In the genomic region with DNA sequence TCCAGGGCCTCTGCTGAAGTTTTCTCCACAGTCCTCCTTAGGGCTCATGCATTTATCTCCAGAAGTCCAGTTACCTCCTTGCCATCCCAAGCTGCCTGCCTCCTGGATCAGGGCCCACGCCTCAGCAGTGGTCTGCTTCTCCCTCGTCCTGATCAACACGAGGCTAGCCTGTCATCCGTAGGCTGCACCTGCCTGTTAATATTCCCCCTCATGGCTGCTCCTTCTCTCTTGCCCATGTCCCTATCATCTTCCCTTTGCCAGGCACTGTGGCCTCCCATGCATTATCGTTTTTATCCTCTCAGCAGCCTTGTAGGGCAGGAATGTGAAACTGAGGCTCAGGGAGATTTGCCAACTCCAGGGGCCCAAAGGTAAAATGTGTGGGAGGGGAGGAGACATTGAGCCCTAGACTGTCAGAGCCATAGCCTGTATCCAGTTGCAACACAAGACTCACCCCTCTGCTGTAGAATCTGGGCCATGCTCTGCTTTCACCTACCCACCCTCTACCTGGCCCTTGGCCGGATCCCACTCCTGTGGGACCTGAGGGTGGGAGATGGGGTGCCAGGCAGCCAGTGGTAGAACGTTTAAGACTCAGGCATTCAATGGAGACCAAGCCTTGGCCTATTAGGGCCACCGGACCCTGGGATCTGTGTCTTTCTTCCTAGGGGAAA, we compare ENCODE assay signal across 16 cellular contexts. TPM values are rescaled to one million over a fixed set of nuclear protein-coding genes. Genes with fewer than 3 reads are reported as not detected.
DNase-seq lines count a peak whose midpoint lies in the region; ATAC-seq and TF ChIP-seq lines count a peak whose summit lies in the region.
"Had no signal": no experiment of that assay in that cellular context is flagged by ENCODE, and none has a peak within 500 bp of the region (broad histone marks: within the 10 kb centered on the region; RNA-seq: fewer than 3 reads in every experiment).

No MANE protein-coding gene starts in this region.

- intact Hi-C loops in posterior vena cava (cut with DNase I) = no loop called here

- H3K4me3 Mint-ChIP-seq in activated CD8-positive, alpha-beta memory T cell treated with anti-CD3 and anti-CD28 coated beads, Interleukin-2, amount 10 ng/mL, durations not matched to agents 7 days and 5 days = no peak overlapping the region
- H3K4me3 Mint-ChIP-seq in chondrocyte (ENCODE audit: unreplicated experiment) = no peak overlapping the region
- H3K4me3 Mint-ChIP-seq in effector memory CD8-positive, alpha-beta T cell = no peak overlapping the region
- H3K4me3 Mint-ChIP-seq: activated CD4-positive, alpha-beta T cell treated with anti-CD3 and anti-CD28 coated beads, Interleukin-2, amount 10 ng/mL, durations not matched to agents 24 days and 14 days; activated naive CD8-positive, alpha-beta T cell; neural crest cell had no signal

- ATAC-seq in activated CD8-positive, alpha-beta memory T cell treated with anti-CD3 and anti-CD28 coated beads, Interleukin-2, amount 10 ng/mL, durations not matched to agents 7 days and 5 days = no peak
- ATAC-seq in HG03280 (IDR thresholded peaks at IDR 0.05; ENCODE audit: unreplicated experiment) = no peak
- no peak for ATAC-seq in effector memory CD8-positive, alpha-beta T cell (replicated peaks)
- ATAC-seq: body of pancreas, left ventricle myocardium superior had no signal

- peaks cover 9% of the 10 kb centered on the region for H3K4me1 Mint-ChIP-seq in activated CD8-positive, alpha-beta memory T cell treated with anti-CD3 and anti-CD28 coated beads, Interleukin-2, amount 10 ng/mL, durations not matched to agents 7 days and 5 days
- peaks cover 8% of the 10 kb centered on the region for H3K4me1 Mint-ChIP-seq in chondrocyte (ENCODE audit: low read depth)
- H3K4me1 Mint-ChIP-seq in effector memory CD8-positive, alpha-beta T cell (ENCODE audit: low read depth in 2 of 2) = peaks cover 8 to 15% of the 10 kb centered on the region in 2 donors

- no peaks in the 10 kb centered on the region for H3K9me3 Mint-ChIP-seq in activated CD8-positive, alpha-beta memory T cell treated with anti-CD3 and anti-CD28 coated beads, Interleukin-2, amount 10 ng/mL, durations not matched to agents 7 days and 5 days (ENCODE audit: low read depth)
- no peaks in the 10 kb centered on the region for H3K9me3 Mint-ChIP-seq in chondrocyte (ENCODE audit: low read depth)
- H3K9me3 Mint-ChIP-seq in effector memory CD8-positive, alpha-beta T cell = peaks cover 0 to 2% of the 10 kb centered on the region in 2 donors
- H3K9me3 Mint-ChIP-seq: activated CD4-positive, alpha-beta T cell treated with anti-CD3 and anti-CD28 coated beads, Interleukin-2, amount 10 ng/mL, durations not matched to agents 24 days and 14 days; neural crest cell had no signal

- no peak overlapping the region for H3K27ac Mint-ChIP-seq in activated CD8-positive, alpha-beta memory T cell treated with anti-CD3 and anti-CD28 coated beads, Interleukin-2, amount 10 ng/mL, durations not matched to agents 7 days and 5 days
- no peak overlapping the region for H3K27ac Mint-ChIP-seq in chondrocyte (ENCODE audit: unreplicated experiment)
- H3K27ac Mint-ChIP-seq in effector memory CD8-positive, alpha-beta T cell = peak overlapping the region in 1 of 2 donors; percentile 67
- H3K27ac Mint-ChIP-seq: activated CD4-positive, alpha-beta T cell treated with anti-CD3 and anti-CD28 coated beads, Interleukin-2, amount 10 ng/mL, durations not matched to agents 24 days and 14 days; activated naive CD8-positive, alpha-beta T cell had no signal

- peak; percentile 36 for DNase-seq in activated CD8-positive, alpha-beta memory T cell treated with anti-CD3 and anti-CD28 coated beads, Interleukin-2, amount 10 ng/mL, durations not matched to agents 7 days and 5 days
- no peak for DNase-seq in activated CD8-positive, alpha-beta memory T cell treated with anti-CD3 and anti-CD28 coated beads for 24 hours
- DNase-seq in GM19238 (ENCODE audit: insufficient read length, low spot score) (peak; percentile 1), chondrocyte (ENCODE audit: low spot score) (peak; percentile 41), posterior vena cava (ENCODE audit: low spot score) (peak; percentile 60), NCI-H524 (lab: John Stamatoyannopoulos, UW) (no peak)
- no peak for DNase-seq in effector memory CD8-positive, alpha-beta T cell
- DNase-seq: activated CD4-positive, alpha-beta T cell treated with anti-CD3 and anti-CD28 coated beads, Interleukin-2, amount 10 ng/mL, durations not matched to agents 24 days and 14 days; activated T-cell treated with anti-CD3 and anti-CD28 coated beads for 4 hours; left ventricle myocardium superior; stimulated activated CD4-positive, alpha-beta T cell treated with anti-CD3 and anti-CD28 coated beads, Interleukin-4, amount 100 ng/mL, for 24 hours; upper lobe of left lung had no signal

- no peak for TF ChIP-seq CTCF in chondrocyte (IDR thresholded peaks at IDR 0.05)

- peaks cover 8% of the 10 kb centered on the region for H3K27me3 Mint-ChIP-seq in activated CD8-positive, alpha-beta memory T cell treated with anti-CD3 and anti-CD28 coated beads, Interleukin-2, amount 10 ng/mL, durations not matched to agents 7 days and 5 days
- H3K27me3 Mint-ChIP-seq in chondrocyte (ENCODE audit: low read depth) = peaks cover 8% of the 10 kb centered on the region
- no peaks in the 10 kb centered on the region for H3K27me3 Mint-ChIP-seq in effector memory CD8-positive, alpha-beta T cell
- H3K27me3 Mint-ChIP-seq: activated naive CD8-positive, alpha-beta T cell had no signal

- CTCF ChIA-PET in activated CD8-positive, alpha-beta memory T cell treated with anti-CD3 and anti-CD28 coated beads, Interleukin-2, amount 10 ng/mL, durations not matched to agents 7 days and 5 days (lab: Charles Lee) = interaction anchor here (0.8 kb wide), 1 partner anchor 10 kb away, joined by 3 read pairs; no protein-coding TSS in a partner anchor

- H3K36me3 Mint-ChIP-seq in activated CD8-positive, alpha-beta memory T cell treated with anti-CD3 and anti-CD28 coated beads, Interleukin-2, amount 10 ng/mL, durations not matched to agents 7 days and 5 days = no peaks in the 10 kb centered on the region
- H3K36me3 Mint-ChIP-seq in chondrocyte (ENCODE audit: low read depth) = no peaks in the 10 kb centered on the region
- H3K36me3 Mint-ChIP-seq in effector memory CD8-positive, alpha-beta T cell (ENCODE audit: insufficient read depth) = peaks cover under 1% of the 10 kb centered on the region
- H3K36me3 Mint-ChIP-seq: activated naive CD8-positive, alpha-beta T cell had no signal

RNA-seq across cellular contexts. Expression of a gene that starts 4.6 kb away (rescaled TPM):
- total RNA-seq in activated CD8-positive, alpha-beta memory T cell treated with anti-CD3 and anti-CD28 coated beads, Interleukin-2, amount 10 ng/mL, durations not matched to agents 7 days and 5 days = under 1 TPM; 0.52 to 0.55 TPM
- total RNA-seq in chondrocyte (0.10 TPM in 2 of 3 replicates, not detected in the other), posterior vena cava (under 1 TPM; 0.14 to 0.24 TPM)

RNA-seq across cellular contexts. Expression of a gene that starts 40.4 kb away (rescaled TPM):
- 10 to 100 TPM; 58.8 to 66.5 TPM for total RNA-seq in activated CD8-positive, alpha-beta memory T cell treated with anti-CD3 and anti-CD28 coated beads, Interleukin-2, amount 10 ng/mL, durations not matched to agents 7 days and 5 days
- 43.0 to 45.0 TPM (median 45.0 TPM) in 3 replicates for total RNA-seq in chondrocyte
- total RNA-seq in posterior vena cava = 10 to 100 TPM; 17.8 to 24.8 TPM

Comparison
In these comparisons a context has a peak if more than half of its experiments do, and no peak if none do; other contexts are left out.
1. DNase-seq: peak in activated CD8-positive, alpha-beta memory T cell treated with anti-CD3 and anti-CD28 coated beads, Interleukin-2, amount 10 ng/mL, durations not matched to agents 7 days and 5 days (single experiment), GM19238 (single experiment), chondrocyte (single experiment) and posterior vena cava (single experiment); none in activated CD8-positive, alpha-beta memory T cell treated with anti-CD3 and anti-CD28 coated beads for 24 hours (single experiment), NCI-H524 (0 of 2) and effector memory CD8-positive, alpha-beta T cell (0 of 3).